9 cellular contexts compared by ENCODE assay signal in the genomic region with DNA sequence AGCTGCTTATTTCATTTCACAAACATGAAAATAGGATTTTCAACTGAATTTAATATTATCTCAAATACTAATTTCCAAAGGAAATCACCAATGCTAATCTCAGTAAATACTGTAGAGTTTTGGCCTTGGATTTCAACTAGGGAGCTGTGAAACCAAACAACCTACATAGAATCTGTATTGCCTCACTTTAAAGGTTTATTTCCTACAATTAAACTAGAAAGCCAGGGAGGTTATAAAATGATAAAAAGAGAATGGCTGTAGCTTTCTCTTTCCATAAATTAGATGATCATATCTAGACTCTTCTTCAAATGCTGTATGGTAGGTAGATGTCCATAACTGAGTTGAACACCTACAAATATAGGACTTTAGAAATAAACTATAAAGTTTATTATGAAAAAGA.
"Had no signal": no experiment of that assay in that cellular context is flagged by ENCODE, and none has a peak within 500 bp of the region (broad histone marks: within the 10 kb centered on the region; RNA-seq: fewer than 3 reads in every experiment).

No MANE protein-coding gene starts in this region.

- H3K9me3 ChIP-seq: HAP-1 had no signal

- H3K4me1 Mint-ChIP-seq: IgD-negative memory B cell had no signal

- H3K27ac Mint-ChIP-seq: HFFc6, IgD-negative memory B cell had no signal

- DNase-seq: GOT3, H7, HFFc6, KBM-7 had no signal

- H3K9me3 Mint-ChIP-seq: HFFc6 had no signal

- ATAC-seq: HCT116, HepG2 had no signal

- H3K4me3 ChIP-seq: HAP-1 had no signal

- H3K4me3 Mint-ChIP-seq: HFFc6, IgD-negative memory B cell had no signal

- FAIRE-seq: HepG2 had no signal

- H3K36me3 ChIP-seq: HAP-1 had no signal

- H3K27ac ChIP-seq: HL-60 had no signal

- H3K36me3 Mint-ChIP-seq: IgD-negative memory B cell had no signal
